ENCODE assay signal across 11 cellular contexts in the genomic region with DNA sequence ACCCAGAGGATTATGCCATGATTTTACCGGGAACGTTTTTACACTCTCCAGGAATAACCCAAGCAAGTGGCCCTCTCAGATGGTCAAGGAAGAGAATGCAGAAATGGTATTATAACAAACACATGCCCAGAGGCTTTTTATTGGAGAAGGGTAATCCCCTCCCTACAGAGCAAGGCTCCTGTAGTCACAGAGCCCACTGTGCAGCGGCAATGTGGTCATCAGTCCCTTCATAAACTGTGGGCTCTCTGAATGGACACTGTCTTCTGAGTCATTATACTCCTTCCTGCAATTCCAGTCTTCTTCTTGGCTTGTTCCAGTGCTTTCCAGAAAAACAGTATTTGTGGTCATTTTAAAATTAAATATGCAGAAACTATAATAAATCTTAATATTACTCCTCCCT.
DNase-seq lines count a peak whose midpoint lies in the region; ATAC-seq and TF ChIP-seq lines count a peak whose summit lies in the region.
"Had no signal": no experiment of that assay in that cellular context is flagged by ENCODE, and none has a peak within 500 bp of the region (broad histone marks: within the 10 kb centered on the region; RNA-seq: fewer than 3 reads in every experiment).

No MANE protein-coding gene starts in this region.

- DNase-seq in HFFc6 (peak; percentile 7), adipocyte (ENCODE audit: low read depth) (no peak), left lung (no peak), omental fat pad (ENCODE audit: low spot score) (no peak)
- no peak for DNase-seq in stimulated activated naive CD8-positive, alpha-beta T cell treated with anti-CD3 and anti-CD28 coated beads, Interleukin-15, amount 100 ng/mL, for 72 hours

- peaks cover 94% of the 10 kb centered on the region for H3K36me3 ChIP-seq in adipocyte (ENCODE audit: control insufficient read depth, insufficient read depth, low read length, severe bottlenecking)
- H3K36me3 ChIP-seq in left lung, result peaks cover 0 to 9% of the 10 kb centered on the region in 2 donors
- peaks cover 59 to 90% (median 79%) of the 10 kb centered on the region in 5 donors for H3K36me3 ChIP-seq in subcutaneous abdominal adipose tissue (ENCODE audit: control insufficient read depth in 5 of 5, insufficient read depth in 5 of 5, low read length in 5 of 5)

- H3K4me1 ChIP-seq in adipocyte (ENCODE audit: control insufficient read depth, insufficient read depth, low read length) (peaks cover 9% of the 10 kb centered on the region), left lung (no peaks in the 10 kb centered on the region), subcutaneous abdominal adipose tissue (ENCODE audit: control insufficient read depth in 5 of 5, insufficient read depth in 5 of 5, low read length in 5 of 5) (peaks cover 0 to 10% (median 3%) of the 10 kb centered on the region in 5 donors)

- H3K4me1 Mint-ChIP-seq in HFFc6 (ENCODE audit: low read depth), result peaks cover 39% of the 10 kb centered on the region
- H3K4me1 Mint-ChIP-seq in stimulated activated naive CD8-positive, alpha-beta T cell treated with anti-CD3 and anti-CD28 coated beads, Interleukin-15, amount 100 ng/mL, for 72 hours, result no peaks in the 10 kb centered on the region
- H3K4me1 Mint-ChIP-seq: CD4-positive, CD25-positive, alpha-beta regulatory T cell; GM23338 had no signal

- H3K4me3 Mint-ChIP-seq in HFFc6, result no peak overlapping the region
- H3K4me3 Mint-ChIP-seq in stimulated activated naive CD8-positive, alpha-beta T cell treated with anti-CD3 and anti-CD28 coated beads, Interleukin-15, amount 100 ng/mL, for 72 hours, result no peak overlapping the region
- H3K4me3 Mint-ChIP-seq: CD4-positive, CD25-positive, alpha-beta regulatory T cell; GM23338 had no signal

- peaks cover 14% of the 10 kb centered on the region for H3K36me3 Mint-ChIP-seq in HFFc6 (ENCODE audit: low read depth)
- H3K36me3 Mint-ChIP-seq: CD4-positive, CD25-positive, alpha-beta regulatory T cell had no signal

- TF ChIP-seq CTCF in HFFc6 (IDR thresholded peaks at IDR 0.05), result no peak
- no peak for TF ChIP-seq CTCF in left lung (IDR thresholded peaks at IDR 0.05)
- no peak for TF ChIP-seq CTCF in omental fat pad (IDR thresholded peaks at IDR 0.05)

- H3K9ac ChIP-seq in adipocyte (ENCODE audit: low read length), result peak overlapping the region; percentile 28
- H3K9ac ChIP-seq in subcutaneous abdominal adipose tissue (ENCODE audit: low read length in 5 of 5), result peak overlapping the region in 1 of 5 donors; percentile 35

- no peaks in the 10 kb centered on the region for H3K9me3 ChIP-seq in adipocyte (ENCODE audit: control insufficient read depth, low read length)
- no peaks in the 10 kb centered on the region for H3K9me3 ChIP-seq in left lung
- no peaks in the 10 kb centered on the region for H3K9me3 ChIP-seq in subcutaneous abdominal adipose tissue (ENCODE audit: control insufficient read depth in 5 of 5, low read length in 5 of 5)

- H3K4me3 ChIP-seq in adipocyte (ENCODE audit: low read length), result no peak overlapping the region
- no peak overlapping the region for H3K4me3 ChIP-seq in left lung
- no peak overlapping the region for H3K4me3 ChIP-seq in subcutaneous abdominal adipose tissue (ENCODE audit: low read depth in 1 of 5, low read length in 5 of 5)
- H3K4me3 ChIP-seq: GM23338, SK-N-MC had no signal

- no peak overlapping the region for H3K27ac ChIP-seq in left lung
- peak overlapping the region; percentile 83 for H3K27ac ChIP-seq in subcutaneous abdominal adipose tissue (ENCODE audit: low read depth, low read length)
- H3K27ac ChIP-seq: RWPE1, SK-N-MC had no signal

- H3K27ac Mint-ChIP-seq in HFFc6, result no peak overlapping the region
- H3K27ac Mint-ChIP-seq in stimulated activated naive CD8-positive, alpha-beta T cell treated with anti-CD3 and anti-CD28 coated beads, Interleukin-15, amount 100 ng/mL, for 72 hours, result no peak overlapping the region
- H3K27ac Mint-ChIP-seq: CD4-positive, CD25-positive, alpha-beta regulatory T cell; GM23338 had no signal

- intact Hi-C loops in left lung (cut with DNase I), result loop anchor here (5.0 to 10.0 kb wide), 2 partner anchors 125 to 133 kb away; no protein-coding TSS in a partner anchor

- ATAC-seq in left lung (peak; percentile 14), omental fat pad (ENCODE audit: low FRiP score) (no peak), GM18498 (IDR thresholded peaks at IDR 0.05; ENCODE audit: unreplicated experiment) (no peak)
- ATAC-seq in stimulated activated naive CD8-positive, alpha-beta T cell treated with anti-CD3 and anti-CD28 coated beads, Interleukin-15, amount 100 ng/mL, for 72 hours, result no peak

- no peaks in the 10 kb centered on the region for H3K9me3 Mint-ChIP-seq in HFFc6
- H3K9me3 Mint-ChIP-seq in stimulated activated naive CD8-positive, alpha-beta T cell treated with anti-CD3 and anti-CD28 coated beads, Interleukin-15, amount 100 ng/mL, for 72 hours, result no peaks in the 10 kb centered on the region
- H3K9me3 Mint-ChIP-seq: GM23338 had no signal

- no peaks in the 10 kb centered on the region for H3K27me3 Mint-ChIP-seq in HFFc6 (ENCODE audit: insufficient read depth)
- H3K27me3 Mint-ChIP-seq in stimulated activated naive CD8-positive, alpha-beta T cell treated with anti-CD3 and anti-CD28 coated beads, Interleukin-15, amount 100 ng/mL, for 72 hours, result peaks cover 39% of the 10 kb centered on the region

- H3K27me3 ChIP-seq in adipocyte (replicated peaks; ENCODE audit: control insufficient read depth, insufficient read depth, low read length) (no peaks in the 10 kb centered on the region), left lung (no peaks in the 10 kb centered on the region), subcutaneous abdominal adipose tissue (ENCODE audit: control insufficient read depth in 5 of 5, insufficient read depth in 4 of 5, low read length in 5 of 5) (no peaks in the 10 kb centered on the region)
